ENCODE assay signal across 10 cellular contexts in the genomic region with DNA sequence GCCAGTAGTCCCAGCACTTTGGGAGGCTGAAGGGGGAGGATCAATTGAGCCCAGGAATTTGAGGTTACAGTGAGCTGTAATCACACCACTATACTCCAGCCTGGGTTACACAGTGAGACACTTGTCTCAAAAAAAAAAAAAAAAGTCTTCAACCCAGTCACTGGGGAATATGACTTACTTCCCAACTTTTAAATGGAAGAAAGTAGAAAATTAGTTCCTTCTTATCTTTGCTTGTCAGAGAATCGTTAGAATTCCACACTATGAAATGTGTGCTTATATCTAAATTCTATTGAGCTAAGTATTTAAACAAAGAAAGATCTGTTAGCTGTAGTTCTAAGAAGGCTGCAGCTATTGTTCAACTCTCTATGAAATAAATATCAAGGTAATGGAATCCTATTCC. TPM values are rescaled to one million over a fixed set of nuclear protein-coding genes. Genes with fewer than 3 reads are reported as not detected.
"Had no signal": no experiment of that assay in that cellular context is flagged by ENCODE, and none has a peak within 500 bp of the region (broad histone marks: within the 10 kb centered on the region; RNA-seq: fewer than 3 reads in every experiment).

No MANE protein-coding gene starts in this region.

- FAIRE-seq: HepG2, HTR-8/SVneo, K562 had no signal

- H3K27ac ChIP-seq: HL-60 had no signal

- ATAC-seq: HepG2, K562 had no signal

- DNase-seq: IMR-90, KBM-7, KG1 had no signal

- H3K4me3 ChIP-seq: K562 had no signal

RNA-seq across cellular contexts. Expression of a gene that starts 42.4 kb away (rescaled TPM):
- total RNA-seq: HT-29, HT1080, IMR-90, K562 had no signal
- polyA plus RNA-seq: IgD-negative memory B cell, IMR-90 had no signal

RNA-seq across cellular contexts. Expression of a gene that starts 42.6 kb away (rescaled TPM):
- total RNA-seq: HT-29, HT1080, IMR-90, K562 had no signal
- polyA plus RNA-seq: IgD-negative memory B cell, IMR-90, K562 had no signal
